21 cellular contexts compared by ENCODE assay signal in genomic region chr17:72426321-72426720, GRCh38.
"Had no signal": no experiment of that assay in that cellular context is flagged by ENCODE, and none has a peak within 500 bp of the region (broad histone marks: within the 10 kb centered on the region; RNA-seq: fewer than 3 reads in every experiment).

No MANE protein-coding gene starts in this region.

- H3K27ac ChIP-seq: adrenal gland, coronary artery, epithelial cell of prostate, gastroesophageal sphincter, stomach, suprapubic skin, tibial nerve, vagina had no signal

- H3K9me3 ChIP-seq: adrenal gland, gastroesophageal sphincter, stomach, suprapubic skin, tibial nerve, vagina had no signal

- H3K4me1 Mint-ChIP-seq: central memory CD8-positive, alpha-beta T cell; neural crest cell had no signal

- H3K36me3 Mint-ChIP-seq: activated naive CD8-positive, alpha-beta T cell; naive B cell had no signal

- H3K27ac Mint-ChIP-seq: activated naive CD8-positive, alpha-beta T cell; naive B cell; stimulated activated memory B cell treated with anti-CD40 and anti-IgM and Interleukin-4, amounts not matched to agents 10 μg/mL and 1 μg/mL and 100 μg/mL, for 72 hours; T-helper 2 cell treated with Interferon-gamma antibody and Interleukin-4, amounts not matched to agents 5 μg/mL and 100 μg/mL, for 36 hours had no signal

- H3K36me3 ChIP-seq: adrenal gland, gastroesophageal sphincter, suprapubic skin, tibial nerve, vagina had no signal

- H3K9me3 Mint-ChIP-seq: central memory CD8-positive, alpha-beta T cell; neural crest cell; T-helper 2 cell treated with Interferon-gamma antibody and Interleukin-4, amounts not matched to agents 5 μg/mL and 100 μg/mL, for 36 hours had no signal

- ATAC-seq: gastroesophageal sphincter; left colon; sciatic nerve; stimulated activated memory B cell treated with anti-CD40 and anti-IgM and Interleukin-4, amounts not matched to agents 10 μg/mL and 1 μg/mL and 100 μg/mL, for 72 hours had no signal

- H3K4me3 Mint-ChIP-seq: activated naive CD8-positive, alpha-beta T cell; central memory CD8-positive, alpha-beta T cell; naive B cell; neural crest cell; stimulated activated memory B cell treated with anti-CD40 and anti-IgM and Interleukin-4, amounts not matched to agents 10 μg/mL and 1 μg/mL and 100 μg/mL, for 72 hours; T-helper 2 cell treated with Interferon-gamma antibody and Interleukin-4, amounts not matched to agents 5 μg/mL and 100 μg/mL, for 36 hours had no signal

- H3K4me3 ChIP-seq: adrenal gland, coronary artery, gastroesophageal sphincter, stomach, suprapubic skin, tibial nerve, vagina had no signal

- H3K27me3 ChIP-seq: adrenal gland, stomach, suprapubic skin, tibial nerve, vagina had no signal

- H3K4me1 ChIP-seq: adrenal gland had no signal

- DNase-seq: activated naive CD4-positive, alpha-beta T cell; activated T-cell treated with anti-CD3 and anti-CD28 coated beads, Interleukin-2, amount 50 U/mL, for 1 hour; adrenal gland; head of caudate nucleus; left colon; mesendoderm; naive B cell; stimulated activated CD4-positive, alpha-beta T cell treated with anti-CD3 and anti-CD28 coated beads, Interleukin-15, amount 100 ng/mL, for 24 hours; stomach had no signal
